In the genomic region with DNA sequence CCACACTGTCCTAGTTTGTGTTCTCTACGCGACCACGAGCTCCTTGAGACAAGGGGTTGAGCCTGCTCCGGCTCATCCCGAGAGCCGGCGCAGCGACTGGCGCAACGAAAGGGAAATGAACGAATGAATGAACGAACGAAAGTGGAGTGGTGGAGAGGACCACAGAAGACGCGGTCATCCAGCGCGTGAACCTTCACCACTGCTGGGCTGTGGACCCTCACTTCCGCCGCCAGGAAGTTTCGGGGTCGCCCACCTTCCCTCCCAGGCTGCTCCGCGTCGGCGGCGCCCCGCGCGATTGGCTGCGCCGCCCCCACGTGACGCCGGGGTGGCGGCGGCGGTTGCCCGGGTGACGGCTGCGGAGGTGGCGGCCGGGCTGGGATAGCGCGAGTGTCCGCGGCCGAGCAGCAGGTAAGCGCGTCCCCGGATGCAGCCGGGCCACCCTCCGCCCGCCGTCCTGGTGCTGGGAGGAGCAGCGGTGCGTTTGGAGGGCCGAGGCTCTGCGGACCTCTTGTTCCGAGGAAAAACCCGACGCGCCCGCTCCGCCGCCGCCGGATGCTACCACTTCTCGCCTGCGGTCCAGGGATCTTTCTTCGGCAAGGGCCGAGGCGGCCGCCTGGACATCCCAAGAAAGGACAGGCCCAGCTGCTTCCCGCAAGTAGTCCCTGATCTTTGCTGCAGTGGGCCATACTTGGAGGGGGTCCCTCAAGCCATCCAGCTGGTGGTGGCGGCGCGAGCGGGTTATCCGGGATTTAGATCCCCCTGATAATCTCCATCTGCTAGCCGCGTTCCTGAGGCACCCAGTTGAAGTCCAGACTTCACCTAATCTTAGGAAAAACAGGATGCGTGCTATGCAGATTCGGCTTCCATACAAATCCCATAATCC, we compare ENCODE assay signal across 1 cellular context.
TF ChIP-seq lines count a peak whose summit lies in the region.

A gene with protein sequence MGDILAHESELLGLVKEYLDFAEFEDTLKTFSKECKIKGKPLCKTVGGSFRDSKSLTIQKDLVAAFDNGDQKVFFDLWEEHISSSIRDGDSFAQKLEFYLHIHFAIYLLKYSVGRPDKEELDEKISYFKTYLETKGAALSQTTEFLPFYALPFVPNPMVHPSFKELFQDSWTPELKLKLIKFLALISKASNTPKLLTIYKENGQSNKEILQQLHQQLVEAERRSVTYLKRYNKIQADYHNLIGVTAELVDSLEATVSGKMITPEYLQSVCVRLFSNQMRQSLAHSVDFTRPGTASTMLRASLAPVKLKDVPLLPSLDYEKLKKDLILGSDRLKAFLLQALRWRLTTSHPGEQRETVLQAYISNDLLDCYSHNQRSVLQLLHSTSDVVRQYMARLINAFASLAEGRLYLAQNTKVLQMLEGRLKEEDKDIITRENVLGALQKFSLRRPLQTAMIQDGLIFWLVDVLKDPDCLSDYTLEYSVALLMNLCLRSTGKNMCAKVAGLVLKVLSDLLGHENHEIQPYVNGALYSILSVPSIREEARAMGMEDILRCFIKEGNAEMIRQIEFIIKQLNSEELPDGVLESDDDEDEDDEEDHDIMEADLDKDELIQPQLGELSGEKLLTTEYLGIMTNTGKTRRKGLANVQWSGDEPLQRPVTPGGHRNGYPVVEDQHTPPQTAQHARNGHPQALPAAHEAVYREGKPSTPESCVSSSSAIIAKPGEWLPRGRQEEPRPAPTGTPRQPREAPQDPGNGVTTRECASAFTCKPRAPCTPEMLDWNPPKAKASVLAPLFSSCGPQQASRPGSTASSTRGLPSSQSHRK (plus strand): TSS at position 341 of the 883 bp plus-strand sequence. CDS start 7,608 bp downstream, outside the sequence.

TF ChIP-seq in HepG2, 621 proteins besides CTCF, POLR2A, EP300 and RAD21 (continued from another document and continues in another):
- TF ChIP-seq, protein P1, sequence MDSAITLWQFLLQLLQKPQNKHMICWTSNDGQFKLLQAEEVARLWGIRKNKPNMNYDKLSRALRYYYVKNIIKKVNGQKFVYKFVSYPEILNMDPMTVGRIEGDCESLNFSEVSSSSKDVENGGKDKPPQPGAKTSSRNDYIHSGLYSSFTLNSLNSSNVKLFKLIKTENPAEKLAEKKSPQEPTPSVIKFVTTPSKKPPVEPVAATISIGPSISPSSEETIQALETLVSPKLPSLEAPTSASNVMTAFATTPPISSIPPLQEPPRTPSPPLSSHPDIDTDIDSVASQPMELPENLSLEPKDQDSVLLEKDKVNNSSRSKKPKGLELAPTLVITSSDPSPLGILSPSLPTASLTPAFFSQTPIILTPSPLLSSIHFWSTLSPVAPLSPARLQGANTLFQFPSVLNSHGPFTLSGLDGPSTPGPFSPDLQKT (CRISPR knock-in tag; IDR thresholded peaks at IDR 0.05; ENCODE audit: borderline replicate concordance) = no peak
- TF ChIP-seq, protein P2, sequence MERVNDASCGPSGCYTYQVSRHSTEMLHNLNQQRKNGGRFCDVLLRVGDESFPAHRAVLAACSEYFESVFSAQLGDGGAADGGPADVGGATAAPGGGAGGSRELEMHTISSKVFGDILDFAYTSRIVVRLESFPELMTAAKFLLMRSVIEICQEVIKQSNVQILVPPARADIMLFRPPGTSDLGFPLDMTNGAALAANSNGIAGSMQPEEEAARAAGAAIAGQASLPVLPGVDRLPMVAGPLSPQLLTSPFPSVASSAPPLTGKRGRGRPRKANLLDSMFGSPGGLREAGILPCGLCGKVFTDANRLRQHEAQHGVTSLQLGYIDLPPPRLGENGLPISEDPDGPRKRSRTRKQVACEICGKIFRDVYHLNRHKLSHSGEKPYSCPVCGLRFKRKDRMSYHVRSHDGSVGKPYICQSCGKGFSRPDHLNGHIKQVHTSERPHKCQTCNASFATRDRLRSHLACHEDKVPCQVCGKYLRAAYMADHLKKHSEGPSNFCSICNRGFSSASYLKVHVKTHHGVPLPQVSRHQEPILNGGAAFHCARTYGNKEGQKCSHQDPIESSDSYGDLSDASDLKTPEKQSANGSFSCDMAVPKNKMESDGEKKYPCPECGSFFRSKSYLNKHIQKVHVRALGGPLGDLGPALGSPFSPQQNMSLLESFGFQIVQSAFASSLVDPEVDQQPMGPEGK (CRISPR knock-in tag; IDR thresholded peaks at IDR 0.05) = 0 out of 2 replicates have a peak, but pooled peaks have one; percentile 8
- TF ChIP-seq, protein P3, sequence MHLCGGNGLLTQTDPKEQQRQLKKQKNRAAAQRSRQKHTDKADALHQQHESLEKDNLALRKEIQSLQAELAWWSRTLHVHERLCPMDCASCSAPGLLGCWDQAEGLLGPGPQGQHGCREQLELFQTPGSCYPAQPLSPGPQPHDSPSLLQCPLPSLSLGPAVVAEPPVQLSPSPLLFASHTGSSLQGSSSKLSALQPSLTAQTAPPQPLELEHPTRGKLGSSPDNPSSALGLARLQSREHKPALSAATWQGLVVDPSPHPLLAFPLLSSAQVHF (CRISPR knock-in tag; IDR thresholded peaks at IDR 0.05) = no peak
- TF ChIP-seq, protein P4, sequence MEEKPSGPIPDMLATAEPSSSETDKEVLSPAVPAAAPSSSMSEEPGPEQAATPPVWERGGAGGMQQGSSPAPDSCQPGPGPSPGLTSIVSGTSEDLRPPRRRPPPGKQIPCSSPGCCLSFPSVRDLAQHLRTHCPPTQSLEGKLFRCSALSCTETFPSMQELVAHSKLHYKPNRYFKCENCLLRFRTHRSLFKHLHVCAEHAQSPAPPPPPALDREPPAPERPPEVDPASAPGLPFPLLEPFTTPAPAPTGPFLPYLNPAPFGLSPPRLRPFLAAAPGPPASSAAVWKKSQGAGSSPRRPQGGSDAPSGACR (CRISPR knock-in tag; IDR thresholded peaks at IDR 0.05) = peak; percentile 64; the same call in 1 of the 2 replicates
- TF ChIP-seq, protein P5, sequence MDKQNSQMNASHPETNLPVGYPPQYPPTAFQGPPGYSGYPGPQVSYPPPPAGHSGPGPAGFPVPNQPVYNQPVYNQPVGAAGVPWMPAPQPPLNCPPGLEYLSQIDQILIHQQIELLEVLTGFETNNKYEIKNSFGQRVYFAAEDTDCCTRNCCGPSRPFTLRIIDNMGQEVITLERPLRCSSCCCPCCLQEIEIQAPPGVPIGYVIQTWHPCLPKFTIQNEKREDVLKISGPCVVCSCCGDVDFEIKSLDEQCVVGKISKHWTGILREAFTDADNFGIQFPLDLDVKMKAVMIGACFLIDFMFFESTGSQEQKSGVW (CRISPR knock-in tag; IDR thresholded peaks at IDR 0.05; ENCODE audit: borderline replicate concordance) = no peak
- TF ChIP-seq KDM5A (IDR thresholded peaks at IDR 0.05; ENCODE audit: borderline replicate concordance, low read length) (peak; percentile 60; the same call in 1 of the 2 replicates), ATM (IDR thresholded peaks at IDR 0.05; ENCODE audit: borderline replicate concordance) (no peak), TBP (CRISPR knock-in tag; IDR thresholded peaks at IDR 0.05) (peak; percentile 93; the same call in 1 of the 2 replicates), MIXL1 (CRISPR knock-in tag; IDR thresholded peaks at IDR 0.05) (no peak), RBAK (CRISPR knock-in tag; IDR thresholded peaks at IDR 0.05) (no peak; the same call in 1 of the 2 replicates), ZNF24 (IDR thresholded peaks at IDR 0.05) (peak; percentile 94), RFXAP (CRISPR knock-in tag; IDR thresholded peaks at IDR 0.05; ENCODE audit: borderline replicate concordance) (no peak), RFX3 (CRISPR knock-in tag; IDR thresholded peaks at IDR 0.05) (peak; percentile 77), ZBTB21 (CRISPR knock-in tag; IDR thresholded peaks at IDR 0.05) (no peak), SMARCE1 (IDR thresholded peaks at IDR 0.05; ENCODE audit: borderline replicate concordance) (no peak), KAT8 (CRISPR knock-in tag; IDR thresholded peaks at IDR 0.05) (peak; percentile 95), HOXA3 (CRISPR knock-in tag; IDR thresholded peaks at IDR 0.05) (peak; percentile 91), ZNF737 (CRISPR knock-in tag; IDR thresholded peaks at IDR 0.05; ENCODE audit: borderline replicate concordance) (no peak), ZNF205 (CRISPR knock-in tag; IDR thresholded peaks at IDR 0.05) (no peak)
- TF ChIP-seq, protein P6, sequence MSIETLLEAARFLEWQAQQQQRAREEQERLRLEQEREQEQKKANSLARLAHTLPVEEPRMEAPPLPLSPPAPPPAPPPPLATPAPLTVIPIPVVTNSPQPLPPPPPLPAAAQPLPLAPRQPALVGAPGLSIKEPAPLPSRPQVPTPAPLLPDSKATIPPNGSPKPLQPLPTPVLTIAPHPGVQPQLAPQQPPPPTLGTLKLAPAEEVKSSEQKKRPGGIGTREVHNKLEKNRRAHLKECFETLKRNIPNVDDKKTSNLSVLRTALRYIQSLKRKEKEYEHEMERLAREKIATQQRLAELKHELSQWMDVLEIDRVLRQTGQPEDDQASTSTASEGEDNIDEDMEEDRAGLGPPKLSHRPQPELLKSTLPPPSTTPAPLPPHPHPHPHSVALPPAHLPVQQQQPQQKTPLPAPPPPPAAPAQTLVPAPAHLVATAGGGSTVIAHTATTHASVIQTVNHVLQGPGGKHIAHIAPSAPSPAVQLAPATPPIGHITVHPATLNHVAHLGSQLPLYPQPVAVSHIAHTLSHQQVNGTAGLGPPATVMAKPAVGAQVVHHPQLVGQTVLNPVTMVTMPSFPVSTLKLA (IDR thresholded peaks at IDR 0.05) = no peak
- TF ChIP-seq, protein P7, sequence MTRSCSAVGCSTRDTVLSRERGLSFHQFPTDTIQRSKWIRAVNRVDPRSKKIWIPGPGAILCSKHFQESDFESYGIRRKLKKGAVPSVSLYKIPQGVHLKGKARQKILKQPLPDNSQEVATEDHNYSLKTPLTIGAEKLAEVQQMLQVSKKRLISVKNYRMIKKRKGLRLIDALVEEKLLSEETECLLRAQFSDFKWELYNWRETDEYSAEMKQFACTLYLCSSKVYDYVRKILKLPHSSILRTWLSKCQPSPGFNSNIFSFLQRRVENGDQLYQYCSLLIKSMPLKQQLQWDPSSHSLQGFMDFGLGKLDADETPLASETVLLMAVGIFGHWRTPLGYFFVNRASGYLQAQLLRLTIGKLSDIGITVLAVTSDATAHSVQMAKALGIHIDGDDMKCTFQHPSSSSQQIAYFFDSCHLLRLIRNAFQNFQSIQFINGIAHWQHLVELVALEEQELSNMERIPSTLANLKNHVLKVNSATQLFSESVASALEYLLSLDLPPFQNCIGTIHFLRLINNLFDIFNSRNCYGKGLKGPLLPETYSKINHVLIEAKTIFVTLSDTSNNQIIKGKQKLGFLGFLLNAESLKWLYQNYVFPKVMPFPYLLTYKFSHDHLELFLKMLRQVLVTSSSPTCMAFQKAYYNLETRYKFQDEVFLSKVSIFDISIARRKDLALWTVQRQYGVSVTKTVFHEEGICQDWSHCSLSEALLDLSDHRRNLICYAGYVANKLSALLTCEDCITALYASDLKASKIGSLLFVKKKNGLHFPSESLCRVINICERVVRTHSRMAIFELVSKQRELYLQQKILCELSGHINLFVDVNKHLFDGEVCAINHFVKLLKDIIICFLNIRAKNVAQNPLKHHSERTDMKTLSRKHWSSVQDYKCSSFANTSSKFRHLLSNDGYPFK (CRISPR knock-in tag; IDR thresholded peaks at IDR 0.05; ENCODE audit: borderline replicate concordance) = no peak; the same call in 1 of the 2 replicates
- TF ChIP-seq, protein P8, sequence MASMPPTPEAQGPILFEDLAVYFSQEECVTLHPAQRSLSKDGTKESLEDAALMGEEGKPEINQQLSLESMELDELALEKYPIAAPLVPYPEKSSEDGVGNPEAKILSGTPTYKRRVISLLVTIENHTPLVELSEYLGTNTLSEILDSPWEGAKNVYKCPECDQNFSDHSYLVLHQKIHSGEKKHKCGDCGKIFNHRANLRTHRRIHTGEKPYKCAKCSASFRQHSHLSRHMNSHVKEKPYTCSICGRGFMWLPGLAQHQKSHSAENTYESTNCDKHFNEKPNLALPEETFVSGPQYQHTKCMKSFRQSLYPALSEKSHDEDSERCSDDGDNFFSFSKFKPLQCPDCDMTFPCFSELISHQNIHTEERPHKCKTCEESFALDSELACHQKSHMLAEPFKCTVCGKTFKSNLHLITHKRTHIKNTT (CRISPR knock-in tag; IDR thresholded peaks at IDR 0.05) = no peak
- TF ChIP-seq, protein P9, sequence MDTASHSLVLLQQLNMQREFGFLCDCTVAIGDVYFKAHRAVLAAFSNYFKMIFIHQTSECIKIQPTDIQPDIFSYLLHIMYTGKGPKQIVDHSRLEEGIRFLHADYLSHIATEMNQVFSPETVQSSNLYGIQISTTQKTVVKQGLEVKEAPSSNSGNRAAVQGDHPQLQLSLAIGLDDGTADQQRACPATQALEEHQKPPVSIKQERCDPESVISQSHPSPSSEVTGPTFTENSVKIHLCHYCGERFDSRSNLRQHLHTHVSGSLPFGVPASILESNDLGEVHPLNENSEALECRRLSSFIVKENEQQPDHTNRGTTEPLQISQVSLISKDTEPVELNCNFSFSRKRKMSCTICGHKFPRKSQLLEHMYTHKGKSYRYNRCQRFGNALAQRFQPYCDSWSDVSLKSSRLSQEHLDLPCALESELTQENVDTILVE (CRISPR knock-in tag; IDR thresholded peaks at IDR 0.05) = no peak; the same call in 1 of the 2 replicates
- TF ChIP-seq, protein P10, sequence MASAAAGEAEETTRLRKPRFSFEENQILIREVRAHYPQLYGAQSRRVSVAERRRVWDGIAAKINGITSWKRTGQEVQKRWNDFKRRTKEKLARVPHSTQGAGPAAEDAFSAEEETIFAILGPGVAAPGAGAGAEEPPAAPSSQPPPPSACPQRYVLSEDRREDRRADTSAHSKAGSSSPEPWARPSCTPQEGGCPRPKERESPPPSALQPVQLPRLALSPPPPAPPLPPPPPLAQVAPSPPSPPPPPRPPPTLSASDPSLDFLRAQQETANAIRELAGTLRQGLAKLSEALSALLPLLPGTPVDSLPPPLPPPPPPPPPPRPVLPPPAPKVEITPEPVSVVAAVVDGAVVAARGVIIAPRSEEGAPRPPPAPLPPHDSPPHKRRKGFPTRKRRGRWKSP (CRISPR knock-in tag; IDR thresholded peaks at IDR 0.05) = no peak; the same call in 1 of the 2 replicates
- TF ChIP-seq, protein P11, sequence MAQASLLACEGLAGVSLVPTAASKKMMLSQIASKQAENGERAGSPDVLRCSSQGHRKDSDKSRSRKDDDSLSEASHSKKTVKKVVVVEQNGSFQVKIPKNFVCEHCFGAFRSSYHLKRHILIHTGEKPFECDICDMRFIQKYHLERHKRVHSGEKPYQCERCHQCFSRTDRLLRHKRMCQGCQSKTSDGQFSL (CRISPR knock-in tag; IDR thresholded peaks at IDR 0.05) = peak; percentile 39; the same call in 1 of the 2 replicates
- TF ChIP-seq, protein P12, sequence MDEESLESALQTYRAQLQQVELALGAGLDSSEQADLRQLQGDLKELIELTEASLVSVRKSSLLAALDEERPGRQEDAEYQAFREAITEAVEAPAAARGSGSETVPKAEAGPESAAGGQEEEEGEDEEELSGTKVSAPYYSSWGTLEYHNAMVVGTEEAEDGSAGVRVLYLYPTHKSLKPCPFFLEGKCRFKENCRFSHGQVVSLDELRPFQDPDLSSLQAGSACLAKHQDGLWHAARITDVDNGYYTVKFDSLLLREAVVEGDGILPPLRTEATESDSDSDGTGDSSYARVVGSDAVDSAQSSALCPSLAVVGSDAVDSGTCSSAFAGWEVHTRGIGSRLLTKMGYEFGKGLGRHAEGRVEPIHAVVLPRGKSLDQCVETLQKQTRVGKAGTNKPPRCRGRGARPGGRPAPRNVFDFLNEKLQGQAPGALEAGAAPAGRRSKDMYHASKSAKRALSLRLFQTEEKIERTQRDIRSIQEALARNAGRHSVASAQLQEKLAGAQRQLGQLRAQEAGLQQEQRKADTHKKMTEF (CRISPR knock-in tag; IDR thresholded peaks at IDR 0.05) = no peak; the same call in 1 of the 2 replicates
- TF ChIP-seq, protein P13, sequence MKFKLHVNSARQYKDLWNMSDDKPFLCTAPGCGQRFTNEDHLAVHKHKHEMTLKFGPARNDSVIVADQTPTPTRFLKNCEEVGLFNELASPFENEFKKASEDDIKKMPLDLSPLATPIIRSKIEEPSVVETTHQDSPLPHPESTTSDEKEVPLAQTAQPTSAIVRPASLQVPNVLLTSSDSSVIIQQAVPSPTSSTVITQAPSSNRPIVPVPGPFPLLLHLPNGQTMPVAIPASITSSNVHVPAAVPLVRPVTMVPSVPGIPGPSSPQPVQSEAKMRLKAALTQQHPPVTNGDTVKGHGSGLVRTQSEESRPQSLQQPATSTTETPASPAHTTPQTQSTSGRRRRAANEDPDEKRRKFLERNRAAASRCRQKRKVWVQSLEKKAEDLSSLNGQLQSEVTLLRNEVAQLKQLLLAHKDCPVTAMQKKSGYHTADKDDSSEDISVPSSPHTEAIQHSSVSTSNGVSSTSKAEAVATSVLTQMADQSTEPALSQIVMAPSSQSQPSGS (CRISPR knock-in tag; IDR thresholded peaks at IDR 0.05) = peak; percentile 40; the same call in 1 of the 2 replicates
